In the genomic region with DNA sequence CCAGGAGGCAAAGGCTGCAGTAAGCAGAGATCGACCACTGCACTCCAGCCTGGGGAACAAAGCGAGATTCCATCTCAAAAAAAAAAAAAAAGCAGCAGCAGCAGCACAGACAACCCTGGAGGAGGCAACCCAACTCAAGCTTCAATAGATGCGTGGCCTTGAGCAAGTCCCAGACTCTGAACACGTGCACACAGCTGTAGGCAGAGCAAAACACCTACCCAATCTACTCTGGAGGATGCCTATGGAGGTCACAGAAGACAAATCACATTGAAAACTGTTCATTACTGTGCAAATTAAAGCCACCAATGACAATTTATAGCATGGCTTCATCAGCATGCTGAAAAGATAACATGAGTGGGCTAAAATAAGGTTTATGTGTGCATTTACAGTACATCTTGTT, we compare ENCODE assay signal across 21 cellular contexts. TPM values are rescaled to one million over a fixed set of nuclear protein-coding genes. Genes with fewer than 3 reads are reported as not detected.
DNase-seq lines count a peak whose midpoint lies in the region; ATAC-seq, FAIRE-seq and TF ChIP-seq lines count a peak whose summit lies in the region.
"Had no signal": no experiment of that assay in that cellular context is flagged by ENCODE, and none has a peak within 500 bp of the region (broad histone marks: within the 10 kb centered on the region; RNA-seq: fewer than 3 reads in every experiment).

No MANE protein-coding gene starts in this region.

- H4K20me1 ChIP-seq in astrocyte (ENCODE audit: insufficient read depth, low read length) (peaks cover 65% of the 10 kb centered on the region), neural cell (ENCODE audit: insufficient read depth) (no peaks in the 10 kb centered on the region)

- H3K27me3 Mint-ChIP-seq in natural killer cell (ENCODE audit: low read depth in 2 of 2) (no peaks in the 10 kb centered on the region), astrocyte (ENCODE audit: low read depth, unreplicated experiment) (no peaks in the 10 kb centered on the region)
- H3K27me3 Mint-ChIP-seq in natural killer cell treated with Interleukin-12 subunit alpha and Interleukin-12 subunit beta and Interleukin-15 and Interleukin-18, amount 100 ng/mL, for 72 hours = peaks cover 0 to 3% of the 10 kb centered on the region in 2 donors

- H3K4me1 ChIP-seq in astrocyte (ENCODE audit: insufficient read depth, low read length) (peaks cover 20% of the 10 kb centered on the region), stomach smooth muscle (ENCODE audit: control insufficient read depth, insufficient read depth, low read length) (peaks cover 24% of the 10 kb centered on the region)
- H3K4me1 ChIP-seq: BE2C had no signal

- H3K27me3 ChIP-seq in astrocyte (ENCODE audit: insufficient read depth, low read length) = no peaks in the 10 kb centered on the region
- no peaks in the 10 kb centered on the region for H3K27me3 ChIP-seq in neural cell (ENCODE audit: insufficient read depth, low read depth, low read length)
- H3K27me3 ChIP-seq in stomach smooth muscle (ENCODE audit: control insufficient read depth in 1 of 2, insufficient read depth in 2 of 2, low read length in 2 of 2) = no peaks in the 10 kb centered on the region
- H3K27me3 ChIP-seq: BE2C, SJCRH30 had no signal

- ATAC-seq in natural killer cell = no peak
- no peak for ATAC-seq in natural killer cell treated with Interleukin-12 subunit alpha and Interleukin-12 subunit beta and Interleukin-15 and Interleukin-18, amount 100 ng/mL, for 72 hours
- ATAC-seq: CD8-positive, alpha-beta T cell had no signal

- H3K79me2 ChIP-seq in astrocyte (ENCODE audit: insufficient read depth, low read length) (peaks cover 70% of the 10 kb centered on the region), neural cell (replicated peaks; ENCODE audit: insufficient read depth, low read length) (peaks cover 98% of the 10 kb centered on the region)

- H2AFZ ChIP-seq in astrocyte (ENCODE audit: low read depth, low read length) (no peak overlapping the region), neural cell (ENCODE audit: low read depth, low read length) (no peak overlapping the region)
- H2AFZ ChIP-seq: PC-9 had no signal

- no peaks in the 10 kb centered on the region for H3K9me2 ChIP-seq in neural cell (ENCODE audit: insufficient read depth, low read length)

- H3K9me3 ChIP-seq in astrocyte (ENCODE audit: insufficient read depth, low read depth, low read length) (no peaks in the 10 kb centered on the region), neural cell (ENCODE audit: low read length) (no peaks in the 10 kb centered on the region), stomach smooth muscle (ENCODE audit: control insufficient read depth in 2 of 2, low read length in 2 of 2) (no peaks in the 10 kb centered on the region)
- H3K9me3 ChIP-seq: BE2C, SJCRH30 had no signal

- H3K27ac ChIP-seq in astrocyte (ENCODE audit: low read depth, low read length) = no peak overlapping the region
- peak overlapping the region; percentile 83 for H3K27ac ChIP-seq in neural cell (ENCODE audit: low read length)
- peak overlapping the region; percentile 33 for H3K27ac ChIP-seq in stomach smooth muscle (ENCODE audit: low read length)
- H3K27ac ChIP-seq: PC-9, SJCRH30 had no signal

- H3K4me1 Mint-ChIP-seq in natural killer cell = peaks cover 18 to 19% of the 10 kb centered on the region in 2 donors
- peaks cover 22 to 28% of the 10 kb centered on the region in 2 donors for H3K4me1 Mint-ChIP-seq in natural killer cell treated with Interleukin-12 subunit alpha and Interleukin-12 subunit beta and Interleukin-15 and Interleukin-18, amount 100 ng/mL, for 72 hours (ENCODE audit: low read depth in 2 of 2)
- H3K4me1 Mint-ChIP-seq in astrocyte (ENCODE audit: low read depth, unreplicated experiment) = peaks cover 10% of the 10 kb centered on the region

- peak overlapping the region; percentile 57 for H3K4me3 Mint-ChIP-seq in natural killer cell
- H3K4me3 Mint-ChIP-seq in natural killer cell treated with Interleukin-12 subunit alpha and Interleukin-12 subunit beta and Interleukin-15 and Interleukin-18, amount 100 ng/mL, for 72 hours = no peak overlapping the region
- H3K4me3 Mint-ChIP-seq in astrocyte (ENCODE audit: unreplicated experiment) = no peak overlapping the region
- H3K4me3 Mint-ChIP-seq: CD8-positive, alpha-beta T cell had no signal

- no peak for DNase-seq in natural killer cell
- no peak for DNase-seq in natural killer cell treated with Interleukin-12 subunit alpha and Interleukin-12 subunit beta and Interleukin-15 and Interleukin-18, amount 100 ng/mL, for 72 hours (ENCODE audit: low spot score)
- no peak for DNase-seq in astrocyte (ENCODE audit: low read depth)
- DNase-seq in T-helper 2 cell = no peak
- no peak for DNase-seq in hypothalamus (lab: John Stamatoyannopoulos, UW)
- DNase-seq in medulla oblongata (ENCODE audit: extremely low spot score) = no peak
- DNase-seq: 8988T; BE2C; CD8-positive, alpha-beta T cell; GOT3; KG1; NCI-H187; NCI-H2107; NCI-H345; NCI-H526; PC-9; SJCRH30 had no signal

- no peak for TF ChIP-seq CTCF in natural killer cell (IDR thresholded peaks at IDR 0.05)
- TF ChIP-seq CTCF in astrocyte (IDR thresholded peaks at IDR 0.05; ENCODE audit: insufficient read depth, low read depth, low read length) = no peak
- no peak for TF ChIP-seq CTCF in neural cell (IDR thresholded peaks at IDR 0.05; ENCODE audit: poor library complexity, severe bottlenecking)

- no peak overlapping the region for H3K27ac Mint-ChIP-seq in natural killer cell
- no peak overlapping the region for H3K27ac Mint-ChIP-seq in natural killer cell treated with Interleukin-12 subunit alpha and Interleukin-12 subunit beta and Interleukin-15 and Interleukin-18, amount 100 ng/mL, for 72 hours
- no peak overlapping the region for H3K27ac Mint-ChIP-seq in astrocyte (ENCODE audit: unreplicated experiment)
- H3K27ac Mint-ChIP-seq: CD8-positive, alpha-beta T cell had no signal

- intact Hi-C loops in natural killer cell (cut with micrococcal nuclease) = no loop called here

- H3K36me3 ChIP-seq in astrocyte (ENCODE audit: insufficient read depth, low read length) = no peaks in the 10 kb centered on the region
- H3K36me3 ChIP-seq in neural cell (ENCODE audit: insufficient read depth, low read length) = no peaks in the 10 kb centered on the region
- H3K36me3 ChIP-seq in stomach smooth muscle (ENCODE audit: control insufficient read depth in 2 of 2, insufficient read depth in 2 of 2, low read length in 2 of 2) = peaks cover 8% of the 10 kb centered on the region in 2 donors

- H3K36me3 Mint-ChIP-seq in natural killer cell (peaks cover 13% of the 10 kb centered on the region), astrocyte (ENCODE audit: low read depth, unreplicated experiment) (peaks cover 5% of the 10 kb centered on the region)
- H3K36me3 Mint-ChIP-seq in natural killer cell treated with Interleukin-12 subunit alpha and Interleukin-12 subunit beta and Interleukin-15 and Interleukin-18, amount 100 ng/mL, for 72 hours = peaks cover 4% of the 10 kb centered on the region
- H3K36me3 Mint-ChIP-seq: CD8-positive, alpha-beta T cell had no signal

- H3K9ac ChIP-seq in astrocyte (ENCODE audit: low read length) (no peak overlapping the region), neural cell (ENCODE audit: low read length) (no peak overlapping the region), stomach smooth muscle (ENCODE audit: low read length in 2 of 2) (peak overlapping the region in 1 of 2 donors; percentile 43)

- H3K4me2 ChIP-seq in astrocyte (ENCODE audit: low read length) (peak overlapping the region; percentile 69), neural cell (ENCODE audit: low read length) (peak overlapping the region; percentile 87)
- H3K4me2 ChIP-seq: PC-9 had no signal

- no peaks in the 10 kb centered on the region for H3K9me3 Mint-ChIP-seq in natural killer cell
- H3K9me3 Mint-ChIP-seq in natural killer cell treated with Interleukin-12 subunit alpha and Interleukin-12 subunit beta and Interleukin-15 and Interleukin-18, amount 100 ng/mL, for 72 hours = no peaks in the 10 kb centered on the region
- H3K9me3 Mint-ChIP-seq in astrocyte (ENCODE audit: unreplicated experiment) = peaks cover 2% of the 10 kb centered on the region
- H3K9me3 Mint-ChIP-seq: CD8-positive, alpha-beta T cell had no signal

- FAIRE-seq in astrocyte (lab: Jason Lieb, UNC) = no peak
- FAIRE-seq: GM12892, GM18507 had no signal

- TF ChIP-seq EP300 in neural cell (conservative IDR thresholded peaks at IDR 0.05; ENCODE audit: poor library complexity, severe bottlenecking) = no peak

- TF ChIP-seq RAD21 in neural cell (conservative IDR thresholded peaks at IDR 0.05) = no peak

- peaks cover 13% of the 10 kb centered on the region for H3F3A ChIP-seq in neural cell (ENCODE audit: insufficient read depth, low read length, poor library complexity, severe bottlenecking)

- no peak overlapping the region for H3K4me3 ChIP-seq in astrocyte (ENCODE audit: insufficient read depth, low read depth, low read length)
- peak overlapping the region; percentile 88 for H3K4me3 ChIP-seq in neural cell (ENCODE audit: low read length)
- peak overlapping the region; percentile 0 to 66 for H3K4me3 ChIP-seq in stomach smooth muscle (ENCODE audit: low read length in 2 of 2)
- H3K4me3 ChIP-seq: PC-9, SJCRH30 had no signal

TF ChIP-seq in neural cell, 6 proteins besides CTCF, POLR2A, EP300 and RAD21 (continues in another document):
- TF ChIP-seq POLR2AphosphoS5 (IDR thresholded peaks at IDR 0.05) (no peak), SMC3 (conservative IDR thresholded peaks at IDR 0.05; ENCODE audit: poor library complexity) (no peak), MXI1 (conservative IDR thresholded peaks at IDR 0.05; ENCODE audit: poor library complexity, severe bottlenecking) (no peak), EZH2 (IDR thresholded peaks at IDR 0.05; ENCODE audit: borderline replicate concordance, insufficient read depth, low read length, poor library complexity, severe bottlenecking) (no peak), TAF1 (IDR thresholded peaks at IDR 0.05; ENCODE audit: low read depth) (no peak)

RNA-seq across cellular contexts. Expression of gene TLE1, which starts 7.2 kb away (rescaled TPM):
- total RNA-seq in natural killer cell = 10 to 100 TPM; 38.8 to 58.9 (median 44.5) TPM
- 1 to 10 TPM; 1.0 to 2.4 TPM for total RNA-seq in natural killer cell treated with Interleukin-12 subunit alpha and Interleukin-12 subunit beta and Interleukin-15 and Interleukin-18, amount 100 ng/mL, for 72 hours
- 23.6 and 29.6 TPM in 2 replicates for total RNA-seq in astrocyte
- polyA plus RNA-seq in neural cell = 93.0 and 93.6 TPM in 2 replicates
- 102 and 105 TPM in 2 replicates for polyA minus RNA-seq in neural cell
